In genomic region chr19:10107817-10108367, GRCh38 we compare ENCODE assay signal across 9 cellular contexts. TPM values are rescaled to one million over a fixed set of nuclear protein-coding genes. Genes with fewer than 3 reads are reported as not detected.
DNase-seq lines count a peak whose midpoint lies in the region; ATAC-seq and TF ChIP-seq lines count a peak whose summit lies in the region.
"Had no signal": no experiment of that assay in that cellular context is flagged by ENCODE, and none has a peak within 500 bp of the region (broad histone marks: within the 10 kb centered on the region; RNA-seq: fewer than 3 reads in every experiment).

No MANE protein-coding gene starts in this region.

- ATAC-seq in HG03025 (IDR thresholded peaks at IDR 0.05; ENCODE audit: low FRiP score, unreplicated experiment) = no peak
- ATAC-seq: Panc1 had no signal

- peak overlapping the region; percentile 85 for H3K4me3 Mint-ChIP-seq in chondrocyte (ENCODE audit: unreplicated experiment)

- TF ChIP-seq CTCF in HL-60 (IDR thresholded peaks at IDR 0.05; ENCODE audit: insufficient read depth, low read length) (no peak), chondrocyte (IDR thresholded peaks at IDR 0.05) (no peak)

- H3K27me3 ChIP-seq in BLaER1 = no peaks in the 10 kb centered on the region
- H3K27me3 ChIP-seq in HL-60 (ENCODE audit: insufficient read depth, poor library complexity, severe bottlenecking) = no peaks in the 10 kb centered on the region
- H3K27me3 ChIP-seq: sigmoid colon had no signal

- H3K4me2 ChIP-seq in BLaER1 = peak overlapping the region; percentile 97

- H3K9me3 ChIP-seq in BLaER1 = no peaks in the 10 kb centered on the region
- H3K9me3 ChIP-seq: sigmoid colon had no signal

- DNase-seq in HL-60 (ENCODE audit: low read depth in 1 of 2, low spot score in 1 of 2) (no peak), chondrocyte (ENCODE audit: low spot score) (no peak), NCI-H2171 (lab: John Stamatoyannopoulos, UW) (no peak)
- DNase-seq in activated effector memory CD4-positive, alpha-beta T cell treated with Interleukin-2 at 50 U/mL for 16 hours = no peak
- DNase-seq: effector CD8-positive, alpha-beta T cell; sigmoid colon had no signal

- no peaks in the 10 kb centered on the region for H3K9me3 Mint-ChIP-seq in chondrocyte (ENCODE audit: low read depth)

- H3K4me1 ChIP-seq in BLaER1 = peaks cover 90% of the 10 kb centered on the region

- H4K20me1 ChIP-seq in BLaER1 = peaks cover 9% of the 10 kb centered on the region; the same call in 1 of the 2 replicates

- H3K9ac ChIP-seq in BLaER1 = peak overlapping the region; percentile 96

- H3K27ac Mint-ChIP-seq in chondrocyte (ENCODE audit: unreplicated experiment) = peak overlapping the region; percentile 5

- H3K4me1 Mint-ChIP-seq in chondrocyte (ENCODE audit: low read depth) = peaks cover 20% of the 10 kb centered on the region

- H3K36me3 ChIP-seq in BLaER1 = peaks cover 45% of the 10 kb centered on the region

- H3K36me3 Mint-ChIP-seq in chondrocyte (ENCODE audit: low read depth) = peaks cover 11% of the 10 kb centered on the region

- H3K27ac ChIP-seq in BLaER1 (peak overlapping the region; percentile 98), HL-60 (replicated peaks) (peak overlapping the region; percentile 95)

- H3K4me3 ChIP-seq in BLaER1 (peak overlapping the region; percentile 85), HL-60 (replicated peaks; ENCODE audit: insufficient read depth, low read length) (peak overlapping the region; percentile 85; the same call in 1 of the 2 replicates)

- H3K27me3 Mint-ChIP-seq in chondrocyte (ENCODE audit: low read depth) = no peaks in the 10 kb centered on the region

RNA-seq across cellular contexts. Expression of gene PPAN, which starts 1.7 kb away (rescaled TPM):
- 28.2 to 33.1 TPM (median 31.0 TPM) in 3 replicates for total RNA-seq in chondrocyte

RNA-seq across cellular contexts. Expression of gene P2RY11, which starts 3.6 kb away (rescaled TPM):
- total RNA-seq in chondrocyte = 9.5 to 13.5 TPM (median 10.4 TPM) in 3 replicates

RNA-seq across cellular contexts. Expression of gene ANGPTL6, which starts 5.4 kb away (rescaled TPM):
- total RNA-seq in chondrocyte = 0.45 to 0.46 TPM in 2 of 3 replicates, not detected in the other
- total RNA-seq: sigmoid colon had no signal

RNA-seq across cellular contexts. Expression of gene EIF3G, which starts 11.8 kb away (rescaled TPM):
- total RNA-seq in chondrocyte = 145 to 149 TPM (median 146 TPM) in 3 replicates

RNA-seq across cellular contexts. Expression of gene SHFL, which starts 21.8 kb away (rescaled TPM):
- 15.8 to 21.8 TPM (median 19.9 TPM) in 3 replicates for total RNA-seq in chondrocyte
